Comparison of ENCODE assay signal across 6 cellular contexts in genomic region chr1:207049514-207049913, GRCh38. TPM values are rescaled to one million over a fixed set of nuclear protein-coding genes. Genes with fewer than 3 reads are reported as not detected.
DNase-seq lines count a peak whose midpoint lies in the region; TF ChIP-seq lines count a peak whose summit lies in the region.

No MANE protein-coding gene starts in this region.

- no peaks in the 10 kb centered on the region for H3K9me3 Mint-ChIP-seq in activated naive CD4-positive, alpha-beta T cell treated with anti-CD3 and anti-CD28 coated beads, Interleukin-2, amount 50 U/mL, for 24 hours

- TF ChIP-seq EP300 in tibial nerve (IDR thresholded peaks at IDR 0.05) = no peak

- peak overlapping the region; percentile 98 for H3K4me3 ChIP-seq in fibroblast of the aortic adventitia (ENCODE audit: low read depth, low read length)
- H3K4me3 ChIP-seq in tibial nerve = peak overlapping the region in 3 of 4 donors; percentile 91 to 99 (median 93)

- peak overlapping the region in 2 of 4 donors; percentile 92 to 99 for H3K27ac ChIP-seq in tibial nerve

- no peaks in the 10 kb centered on the region for H3K27me3 ChIP-seq in tibial nerve

- H3K27ac Mint-ChIP-seq in activated naive CD4-positive, alpha-beta T cell treated with anti-CD3 and anti-CD28 coated beads, Interleukin-2, amount 50 U/mL, for 24 hours = peak overlapping the region; percentile 99

- H3K4me3 Mint-ChIP-seq in activated naive CD4-positive, alpha-beta T cell treated with anti-CD3 and anti-CD28 coated beads, Interleukin-2, amount 50 U/mL, for 24 hours = peak overlapping the region; percentile 99

- peaks cover 0 to 75% (median 19%) of the 10 kb centered on the region in 4 donors for H3K4me1 ChIP-seq in tibial nerve

- no peak for TF ChIP-seq CTCF in fibroblast of the aortic adventitia (IDR thresholded peaks at IDR 0.05; ENCODE audit: insufficient read depth, low read length)
- TF ChIP-seq CTCF in tibial nerve (IDR thresholded peaks at IDR 0.05) = no peak

- no peak for DNase-seq in activated naive CD4-positive, alpha-beta T cell treated with Interleukin-2 at 50 U/mL for 16 hours
- DNase-seq in fibroblast of the aortic adventitia (ENCODE audit: low read depth) = no peak
- DNase-seq in tibial nerve (ENCODE audit: low spot score in 2 of 2) = no peak
- no peak for DNase-seq in NCI-H774 (lab: John Stamatoyannopoulos, UW)
- no peak for DNase-seq in DMS 273 treated with DMSO at 0.1 percent for 48 hours (lab: John Stamatoyannopoulos, UW)

- WGBS in tibial nerve, 2 donors = 58 to 60% methylated on average over 8 of the region's 8 CpGs

- H3K36me3 ChIP-seq in tibial nerve = peaks cover 0 to 27% (median 0%) of the 10 kb centered on the region in 3 donors

- H3K36me3 Mint-ChIP-seq in activated naive CD4-positive, alpha-beta T cell treated with anti-CD3 and anti-CD28 coated beads, Interleukin-2, amount 50 U/mL, for 24 hours = peaks cover 14% of the 10 kb centered on the region

- no peak for TF ChIP-seq POLR2A in tibial nerve (IDR thresholded peaks at IDR 0.05)

- peaks cover 82% of the 10 kb centered on the region for H3K4me1 Mint-ChIP-seq in activated naive CD4-positive, alpha-beta T cell treated with anti-CD3 and anti-CD28 coated beads, Interleukin-2, amount 50 U/mL, for 24 hours

- no peaks in the 10 kb centered on the region for H3K27me3 Mint-ChIP-seq in activated naive CD4-positive, alpha-beta T cell treated with anti-CD3 and anti-CD28 coated beads, Interleukin-2, amount 50 U/mL, for 24 hours

- H3K9me3 ChIP-seq in tibial nerve = no peaks in the 10 kb centered on the region

RNA-seq across cellular contexts. Expression of gene YOD1, which starts 1.5 kb away (rescaled TPM):
- 3.5 and 10.1 TPM in 2 replicates for total RNA-seq in fibroblast of the aortic adventitia (ENCODE audit: low replicate concordance)
- total RNA-seq in tibial nerve = 10 to 100 TPM in 3 of 4 donors, 1 to 10 TPM in 1; 6.9 to 11.8 (median 10.7) TPM

RNA-seq across cellular contexts. Expression of gene PFKFB2, which starts 3.6 kb away (rescaled TPM):
- total RNA-seq in fibroblast of the aortic adventitia (ENCODE audit: low replicate concordance) (6.9 and 9.0 TPM in 2 replicates), tibial nerve (1 to 10 TPM; 6.5 to 9.8 (median 8.6) TPM)

RNA-seq across cellular contexts. Expression of gene C1orf116, which starts 17.0 kb away (rescaled TPM):
- under 0.01 TPM in 1 of 2 replicates, not detected in the other for total RNA-seq in fibroblast of the aortic adventitia (ENCODE audit: low replicate concordance)
- total RNA-seq in tibial nerve = under 1 TPM in 1 of 4 donors, not detected in 3; 0.44 TPM

RNA-seq across cellular contexts. Expression of gene C4BPB, which starts 39.1 kb away (rescaled TPM):
- total RNA-seq in fibroblast of the aortic adventitia (ENCODE audit: low replicate concordance) (not detected in 2 replicates), tibial nerve (1 to 10 TPM in 1 of 4 donors, under 1 TPM in 1, not detected in 2; 0.90 to 4.9 TPM)

RNA-seq across cellular contexts. Expression of gene C4BPA, which starts 54.5 kb away (rescaled TPM):
- total RNA-seq in fibroblast of the aortic adventitia (ENCODE audit: low replicate concordance) = not detected in 2 replicates
- total RNA-seq in tibial nerve = not detected
